ENCODE assay signal across 1 cellular context in genomic region chr9:111904889-111905288, GRCh38.
TF ChIP-seq lines count a peak whose summit lies in the region.

No MANE protein-coding gene starts in this region.

TF ChIP-seq in IMR-90, 13 proteins besides CTCF, POLR2A, EP300 and RAD21:
- TF ChIP-seq BHLHE40 (IDR thresholded peaks at IDR 0.05; ENCODE audit: low read depth, low read length) (no peak), USF2 (IDR thresholded peaks at IDR 0.05; ENCODE audit: low read depth, low read length) (no peak), ELK1 (IDR thresholded peaks at IDR 0.05; ENCODE audit: borderline replicate concordance, low read depth, low read length) (no peak), RFX5 (IDR thresholded peaks at IDR 0.05; ENCODE audit: low read depth, low read length) (no peak)
